In the genomic region with DNA sequence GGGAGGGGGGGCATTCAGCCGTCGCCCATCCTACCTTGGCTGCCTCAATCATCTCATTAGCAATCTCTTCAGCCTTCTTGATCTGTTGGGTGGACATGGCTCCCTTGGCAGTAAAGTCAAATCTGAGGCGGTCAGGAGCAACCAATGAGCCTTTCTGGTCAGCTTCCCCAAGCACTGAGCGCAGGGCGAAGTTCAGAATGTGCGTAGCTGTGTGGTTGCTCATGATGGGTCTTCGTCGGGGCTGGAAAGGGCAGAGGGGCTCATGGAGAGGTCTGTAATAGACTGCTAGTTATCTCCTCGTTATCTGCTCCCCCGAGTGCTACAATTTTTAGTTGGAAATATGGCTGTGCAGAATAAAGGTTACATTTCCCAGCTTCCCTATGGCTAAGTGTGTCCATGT, we compare ENCODE assay signal across 2 cellular contexts.
TF ChIP-seq lines count a peak whose summit lies in the region.

No MANE protein-coding gene starts in this region.

TF ChIP-seq in IMR-90, 13 proteins besides CTCF, POLR2A, EP300 and RAD21:
- no peak for TF ChIP-seq CEBPB (IDR thresholded peaks at IDR 0.05; ENCODE audit: low read depth, low read length)
- no peak for TF ChIP-seq NFE2L2 (IDR thresholded peaks at IDR 0.05; ENCODE audit: low read depth, low read length)
- TF ChIP-seq FOS (IDR thresholded peaks at IDR 0.05; ENCODE audit: low read depth, low read length), result no peak
- TF ChIP-seq SMC3 (IDR thresholded peaks at IDR 0.05; ENCODE audit: low read depth, low read length), result no peak
- TF ChIP-seq MAFK (IDR thresholded peaks at IDR 0.05; ENCODE audit: low read depth, low read length), result no peak
- no peak for TF ChIP-seq MXI1 (IDR thresholded peaks at IDR 0.05; ENCODE audit: borderline replicate concordance, low read depth, low read length)
- TF ChIP-seq, protein P1, sequence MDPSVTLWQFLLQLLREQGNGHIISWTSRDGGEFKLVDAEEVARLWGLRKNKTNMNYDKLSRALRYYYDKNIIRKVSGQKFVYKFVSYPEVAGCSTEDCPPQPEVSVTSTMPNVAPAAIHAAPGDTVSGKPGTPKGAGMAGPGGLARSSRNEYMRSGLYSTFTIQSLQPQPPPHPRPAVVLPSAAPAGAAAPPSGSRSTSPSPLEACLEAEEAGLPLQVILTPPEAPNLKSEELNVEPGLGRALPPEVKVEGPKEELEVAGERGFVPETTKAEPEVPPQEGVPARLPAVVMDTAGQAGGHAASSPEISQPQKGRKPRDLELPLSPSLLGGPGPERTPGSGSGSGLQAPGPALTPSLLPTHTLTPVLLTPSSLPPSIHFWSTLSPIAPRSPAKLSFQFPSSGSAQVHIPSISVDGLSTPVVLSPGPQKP (IDR thresholded peaks at IDR 0.05; ENCODE audit: borderline replicate concordance, low read depth, low read length), result no peak
- TF ChIP-seq RFX5 (IDR thresholded peaks at IDR 0.05; ENCODE audit: low read depth, low read length), result no peak
- no peak for TF ChIP-seq BHLHE40 (IDR thresholded peaks at IDR 0.05; ENCODE audit: low read depth, low read length)
- no peak for TF ChIP-seq RCOR1 (IDR thresholded peaks at IDR 0.05; ENCODE audit: insufficient replicate concordance, low read length)
- no peak for TF ChIP-seq CHD1 (IDR thresholded peaks at IDR 0.05; ENCODE audit: low read depth, low read length)
- TF ChIP-seq MAZ (IDR thresholded peaks at IDR 0.05; ENCODE audit: borderline replicate concordance, low read depth, low read length), result no peak
- TF ChIP-seq, protein P2, sequence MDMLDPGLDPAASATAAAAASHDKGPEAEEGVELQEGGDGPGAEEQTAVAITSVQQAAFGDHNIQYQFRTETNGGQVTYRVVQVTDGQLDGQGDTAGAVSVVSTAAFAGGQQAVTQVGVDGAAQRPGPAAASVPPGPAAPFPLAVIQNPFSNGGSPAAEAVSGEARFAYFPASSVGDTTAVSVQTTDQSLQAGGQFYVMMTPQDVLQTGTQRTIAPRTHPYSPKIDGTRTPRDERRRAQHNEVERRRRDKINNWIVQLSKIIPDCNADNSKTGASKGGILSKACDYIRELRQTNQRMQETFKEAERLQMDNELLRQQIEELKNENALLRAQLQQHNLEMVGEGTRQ (IDR thresholded peaks at IDR 0.05; ENCODE audit: low read depth, low read length), result no peak
TF ChIP-seq in IMR-90: peak in this region for 0.

TF ChIP-seq in HepG2, 621 proteins besides CTCF, POLR2A, EP300 and RAD21:
- TF ChIP-seq RBAK (CRISPR knock-in tag; IDR thresholded peaks at IDR 0.05) (no peak), POLR2G (IDR thresholded peaks at IDR 0.05; ENCODE audit: low read depth, low read length) (peak; percentile 25; the same call in 1 of the 2 replicates)
